ENCODE assay signal across 21 cellular contexts in genomic region chr7:3440509-3440908, GRCh38.
"Had no signal": no experiment of that assay in that cellular context is flagged by ENCODE, and none has a peak within 500 bp of the region (broad histone marks: within the 10 kb centered on the region; RNA-seq: fewer than 3 reads in every experiment).

No MANE protein-coding gene starts in this region.

- H3K36me3 ChIP-seq: Peyer's patch had no signal

- H3K27me3 ChIP-seq: Peyer's patch, SJSA1 had no signal

- H3K9ac ChIP-seq: KMS-11 had no signal

- H3K4me2 ChIP-seq: KMS-11 had no signal

- DNase-seq: Kasumi-1, MM.1S, NCI-H1092 treated with DMSO at 0.1 percent for 48 hours, NCI-H1436, NCI-H187, NCI-H2029, NCI-H2081 treated with DMSO at 0.1 percent for 48 hours, NCI-H2171, NCI-H226, NCI-H446, NCI-H510A, NCI-H524 treated with DMSO at 0.1 percent for 48 hours, NCI-H69, NCI-H774, Peyer's patch, Right ventricle myocardium superior, SIG-M5 had no signal

- H3K27ac ChIP-seq: HL-60, KMS-11, Peyer's patch, SK-N-MC had no signal

- H3K4me3 ChIP-seq: Peyer's patch, SJSA1, SK-N-MC had no signal

- H3K4me1 ChIP-seq: Peyer's patch had no signal

- H3K9me3 ChIP-seq: SJSA1 had no signal
